In genomic region chr15:63474810-63475316, GRCh38 we compare ENCODE assay signal across 1 cellular context.
TF ChIP-seq lines count a peak whose summit lies in the region.

No MANE protein-coding gene starts in this region.

TF ChIP-seq in WTC11, 78 proteins besides CTCF, POLR2A, EP300 and RAD21 (continued from another document):
- TF ChIP-seq, protein P1, sequence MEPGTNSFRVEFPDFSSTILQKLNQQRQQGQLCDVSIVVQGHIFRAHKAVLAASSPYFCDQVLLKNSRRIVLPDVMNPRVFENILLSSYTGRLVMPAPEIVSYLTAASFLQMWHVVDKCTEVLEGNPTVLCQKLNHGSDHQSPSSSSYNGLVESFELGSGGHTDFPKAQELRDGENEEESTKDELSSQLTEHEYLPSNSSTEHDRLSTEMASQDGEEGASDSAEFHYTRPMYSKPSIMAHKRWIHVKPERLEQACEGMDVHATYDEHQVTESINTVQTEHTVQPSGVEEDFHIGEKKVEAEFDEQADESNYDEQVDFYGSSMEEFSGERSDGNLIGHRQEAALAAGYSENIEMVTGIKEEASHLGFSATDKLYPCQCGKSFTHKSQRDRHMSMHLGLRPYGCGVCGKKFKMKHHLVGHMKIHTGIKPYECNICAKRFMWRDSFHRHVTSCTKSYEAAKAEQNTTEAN (CRISPR knock-in tag; IDR thresholded peaks at IDR 0.05) = no peak
